In the genomic region with DNA sequence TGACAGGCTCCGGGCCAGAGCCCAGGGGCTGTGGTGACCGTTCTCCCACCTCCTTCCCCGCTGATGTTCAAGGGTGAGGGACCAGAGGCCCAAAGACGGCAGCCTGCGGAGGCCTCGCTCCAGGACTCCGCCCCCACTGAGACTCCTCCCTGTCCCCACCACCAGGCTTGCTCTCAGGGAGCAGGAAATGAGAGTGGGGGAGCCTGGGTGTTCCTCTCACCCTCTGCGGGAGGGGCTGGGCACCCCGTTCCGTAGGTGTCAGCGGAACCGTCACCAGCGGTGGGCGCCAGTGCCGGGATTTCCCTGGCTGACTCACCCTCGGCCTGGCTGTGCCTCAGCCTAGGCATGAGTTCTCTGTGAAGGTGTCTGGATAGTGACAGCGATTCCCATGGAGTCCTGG, we compare ENCODE assay signal across 8 cellular contexts. TPM values are rescaled to one million over a fixed set of nuclear protein-coding genes. Genes with fewer than 3 reads are reported as not detected.
DNase-seq lines count a peak whose midpoint lies in the region; ATAC-seq and TF ChIP-seq lines count a peak whose summit lies in the region.

No MANE protein-coding gene starts in this region.

- peak; percentile 72 for ATAC-seq in GM18909 (IDR thresholded peaks at IDR 0.05; ENCODE audit: poor library complexity, unreplicated experiment)
- peak; percentile 98 for ATAC-seq in effector memory CD8-positive, alpha-beta T cell (replicated peaks)

- no peak overlapping the region; the same call in 1 of the 2 replicates for H3K4me3 ChIP-seq in MM.1S (ENCODE audit: low read length)
- no peak overlapping the region for H3K4me3 ChIP-seq in neural progenitor cell

- no peaks in the 10 kb centered on the region for H3K27me3 Mint-ChIP-seq in effector memory CD8-positive, alpha-beta T cell
- peaks cover 2% of the 10 kb centered on the region for H3K27me3 Mint-ChIP-seq in neural progenitor cell (ENCODE audit: insufficient read depth, low read depth)

- H3K36me3 ChIP-seq in MM.1S (replicated peaks; ENCODE audit: insufficient read depth, low read length) (no peaks in the 10 kb centered on the region), neural progenitor cell (no peaks in the 10 kb centered on the region)

- H3K4me1 ChIP-seq in MM.1S (ENCODE audit: low read length) (no peaks in the 10 kb centered on the region), neural progenitor cell (peaks cover 26% of the 10 kb centered on the region)

- no peak for TF ChIP-seq CTCF in MM.1S (IDR thresholded peaks at IDR 0.05; ENCODE audit: low read length)
- no peak for TF ChIP-seq CTCF in neural progenitor cell (IDR thresholded peaks at IDR 0.05)

- H3F3A ChIP-seq in MM.1S (ENCODE audit: insufficient read depth, low read length) (no peaks in the 10 kb centered on the region), neural progenitor cell (ENCODE audit: low read depth) (peaks cover 16% of the 10 kb centered on the region)

- H2AFZ ChIP-seq in MM.1S (ENCODE audit: low read length) (0 out of 2 replicates have a peak overlapping the region, but pooled peaks have one; percentile 19), neural progenitor cell (replicated peaks) (no peak overlapping the region)

- H3K9me2 ChIP-seq in MM.1S (replicated peaks; ENCODE audit: insufficient read depth, low read length): no peaks in the 10 kb centered on the region

- DNase-seq in MM.1S (no peak), myocyte (ENCODE audit: low read depth) (peak; percentile 51), LoVo (ENCODE audit: low spot score) (no peak), neural progenitor cell (ENCODE audit: low spot score) (no peak)
- peak; percentile 85 for DNase-seq in activated CD8-positive, alpha-beta memory T cell treated with anti-CD3 and anti-CD28 coated beads, Interleukin-2, amount 50 U/mL, for 1 hour (ENCODE audit: extremely low read depth)
- peak; percentile 91 to 92 (median 91) for DNase-seq in effector memory CD8-positive, alpha-beta T cell
- peak; percentile 79 to 87 (median 85) for DNase-seq in stimulated activated naive CD4-positive, alpha-beta T cell (lab: John Stamatoyannopoulos, UW)

- H3K9me3 Mint-ChIP-seq in effector memory CD8-positive, alpha-beta T cell: no peaks in the 10 kb centered on the region
- no peaks in the 10 kb centered on the region for H3K9me3 Mint-ChIP-seq in neural progenitor cell

- H3K9ac ChIP-seq in MM.1S (ENCODE audit: low read length) (no peak overlapping the region), neural progenitor cell (no peak overlapping the region)

- H3K27ac ChIP-seq in MM.1S (ENCODE audit: low read length): no peak overlapping the region
- no peak overlapping the region for H3K27ac ChIP-seq in neural progenitor cell

- H3K27me3 ChIP-seq in MM.1S (replicated peaks; ENCODE audit: insufficient read depth, low read length): peaks cover 85% of the 10 kb centered on the region
- H3K27me3 ChIP-seq in neural progenitor cell: no peaks in the 10 kb centered on the region

- H3K9me3 ChIP-seq in MM.1S (replicated peaks; ENCODE audit: insufficient read depth, low read length) (no peaks in the 10 kb centered on the region), neural progenitor cell (ENCODE audit: low read depth) (no peaks in the 10 kb centered on the region)

- H3K4me2 ChIP-seq in MM.1S (ENCODE audit: low read depth, low read length) (peak overlapping the region; percentile 31; the same call in 1 of the 2 replicates), neural progenitor cell (no peak overlapping the region)

- H3K27ac Mint-ChIP-seq in effector memory CD8-positive, alpha-beta T cell: peak overlapping the region; percentile 95 to 96
- H3K27ac Mint-ChIP-seq in neural progenitor cell: no peak overlapping the region

- H3K36me3 Mint-ChIP-seq in effector memory CD8-positive, alpha-beta T cell (ENCODE audit: insufficient read depth): peaks cover 8% of the 10 kb centered on the region
- H3K36me3 Mint-ChIP-seq in neural progenitor cell: no peaks in the 10 kb centered on the region

- peaks cover 9 to 15% of the 10 kb centered on the region in 2 donors for H3K4me1 Mint-ChIP-seq in effector memory CD8-positive, alpha-beta T cell (ENCODE audit: low read depth in 2 of 2)
- H3K4me1 Mint-ChIP-seq in neural progenitor cell: peaks cover 38% of the 10 kb centered on the region

- H4K20me1 ChIP-seq in MM.1S (ENCODE audit: insufficient read depth, low read length) (no peaks in the 10 kb centered on the region; the same call in 1 of the 2 replicates), neural progenitor cell (ENCODE audit: low read depth) (peaks cover 15% of the 10 kb centered on the region)

- peak overlapping the region; percentile 72 to 79 for H3K4me3 Mint-ChIP-seq in effector memory CD8-positive, alpha-beta T cell
- no peak overlapping the region for H3K4me3 Mint-ChIP-seq in neural progenitor cell

- H3K79me2 ChIP-seq in MM.1S (ENCODE audit: low read length) (no peaks in the 10 kb centered on the region), neural progenitor cell (ENCODE audit: low read depth) (no peaks in the 10 kb centered on the region)

RNA-seq across cellular contexts. Expression of gene DAGLA, which starts 15.7 kb away (rescaled TPM):
- 2.9 and 4.3 TPM in 2 replicates for total RNA-seq in myocyte
- 2.3 TPM for polyA plus RNA-seq in myocyte (2012)
- 1.1 and 4.6 TPM in 2 replicates for total RNA-seq in neural progenitor cell (ENCODE audit: low replicate concordance)

RNA-seq across cellular contexts. Expression of gene MYRF, which starts 56.5 kb away (rescaled TPM):
- total RNA-seq in myocyte: 0.03 TPM in 1 of 2 replicates, not detected in the other
- polyA plus RNA-seq in myocyte (2012): 0.10 TPM
- 1.9 and 5.8 TPM in 2 replicates for total RNA-seq in neural progenitor cell (ENCODE audit: low replicate concordance)

Comparison
In these comparisons a context has a peak if more than half of its experiments do, and no peak if none do; other contexts are left out.
1. DNase-seq: peak in activated CD8-positive, alpha-beta memory T cell treated with anti-CD3 and anti-CD28 coated beads, Interleukin-2, amount 50 U/mL, for 1 hour (single experiment), effector memory CD8-positive, alpha-beta T cell (3 of 3), myocyte (single experiment) and stimulated activated naive CD4-positive, alpha-beta T cell (6 of 6); none in MM.1S (single experiment), LoVo (single experiment) and neural progenitor cell (single experiment).